14 cellular contexts compared by ENCODE assay signal in genomic region chr13:24006520-24007248, GRCh38.
A peak's percentile ranks its signal among the peaks of the same experiment; 100 is the strongest.
DNase-seq lines count a peak whose midpoint lies in the region; ATAC-seq and TF ChIP-seq lines count a peak whose summit lies in the region.
"Had no signal": no experiment of that assay in that cellular context is flagged by ENCODE, and none has a peak within 500 bp of the region (broad histone marks: within the 10 kb centered on the region; RNA-seq: fewer than 3 reads in every experiment).

No MANE protein-coding gene starts in this region.

- H3K36me3 Mint-ChIP-seq in immature natural killer cell, result no peaks in the 10 kb centered on the region
- H3K36me3 Mint-ChIP-seq: CD4-positive, CD25-positive, alpha-beta regulatory T cell had no signal

- H3K27me3 ChIP-seq in osteoblast (ENCODE audit: insufficient read depth, low read length), result no peaks in the 10 kb centered on the region

- H3K4me3 ChIP-seq in osteoblast (ENCODE audit: insufficient read depth, low read length), result no peak overlapping the region
- H3K4me3 ChIP-seq: HAP-1 had no signal

- no peak overlapping the region for H2AFZ ChIP-seq in osteoblast (ENCODE audit: low read length)

- no peak overlapping the region for H3K4me3 Mint-ChIP-seq in immature natural killer cell
- H3K4me3 Mint-ChIP-seq: CD4-positive, CD25-positive, alpha-beta regulatory T cell had no signal

- no peak overlapping the region for H3K27ac Mint-ChIP-seq in immature natural killer cell

- peaks cover 0 to 1% (median 0%) of the 10 kb centered on the region in 3 donors for H3K27me3 Mint-ChIP-seq in immature natural killer cell (ENCODE audit: low read depth in 3 of 3)

- H3K9me3 Mint-ChIP-seq in immature natural killer cell, result no peaks in the 10 kb centered on the region
- H3K9me3 Mint-ChIP-seq: CD4-positive, CD25-positive, alpha-beta regulatory T cell had no signal

- no peaks in the 10 kb centered on the region for H4K20me1 ChIP-seq in osteoblast (ENCODE audit: insufficient read depth, low read length)

- H3K36me3 ChIP-seq in osteoblast (ENCODE audit: insufficient read depth, low read length), result no peaks in the 10 kb centered on the region
- H3K36me3 ChIP-seq: HAP-1 had no signal

- ATAC-seq in GM18511 (IDR thresholded peaks at IDR 0.05; ENCODE audit: unreplicated experiment) (peak; percentile 7), HG03354 (IDR thresholded peaks at IDR 0.05; ENCODE audit: poor library complexity, severe bottlenecking, unreplicated experiment) (peak; percentile 11), HG02884 (IDR thresholded peaks at IDR 0.05; ENCODE audit: unreplicated experiment) (no peak), GM18873 (IDR thresholded peaks at IDR 0.05; ENCODE audit: low FRiP score, unreplicated experiment) (no peak)

- TF ChIP-seq CTCF in osteoblast (IDR thresholded peaks at IDR 0.05; ENCODE audit: extremely low read depth, low read depth, low read length), result no peak

- H3K4me1 Mint-ChIP-seq in immature natural killer cell, result no peaks in the 10 kb centered on the region
- H3K4me1 Mint-ChIP-seq: CD4-positive, CD25-positive, alpha-beta regulatory T cell had no signal

- H3K27ac ChIP-seq in cingulate gyrus (ENCODE audit: low read depth, low read length) (peak overlapping the region; percentile 1), osteoblast (ENCODE audit: low read depth, low read length) (no peak overlapping the region)

- no peaks in the 10 kb centered on the region for H3K9me3 ChIP-seq in osteoblast (ENCODE audit: low read depth, low read length)
- H3K9me3 ChIP-seq: HAP-1 had no signal

- DNase-seq in osteoblast (ENCODE audit: insufficient read length, low spot score, missing footprints) (peak; percentile 13), immature natural killer cell (no peak), NCI-H2196 (lab: John Stamatoyannopoulos, UW; ENCODE audit: unreplicated experiment) (no peak)
- DNase-seq: CD4-positive, CD25-positive, alpha-beta regulatory T cell; DMS79; NCI-H1436; NCI-H2081; NCI-H524 treated with DMSO at 0.1 percent for 48 hours had no signal

- H3K4me2 ChIP-seq in osteoblast (ENCODE audit: insufficient read depth, low read length), result no peak overlapping the region

- no peaks in the 10 kb centered on the region for H3K79me2 ChIP-seq in osteoblast (ENCODE audit: insufficient read depth, low read length)

- H3K4me1 ChIP-seq in osteoblast (ENCODE audit: insufficient read depth, low read length), result peaks cover 2% of the 10 kb centered on the region
- H3K4me1 ChIP-seq: HAP-1 had no signal

Comparison
In these comparisons a context has a peak if more than half of its experiments do, and no peak if none do; other contexts are left out.
1. ATAC-seq: peak in GM18511 (single experiment) and HG03354 (single experiment); none in HG02884 (single experiment) and GM18873 (single experiment).